1 cellular context compared by ENCODE assay signal in the genomic region with DNA sequence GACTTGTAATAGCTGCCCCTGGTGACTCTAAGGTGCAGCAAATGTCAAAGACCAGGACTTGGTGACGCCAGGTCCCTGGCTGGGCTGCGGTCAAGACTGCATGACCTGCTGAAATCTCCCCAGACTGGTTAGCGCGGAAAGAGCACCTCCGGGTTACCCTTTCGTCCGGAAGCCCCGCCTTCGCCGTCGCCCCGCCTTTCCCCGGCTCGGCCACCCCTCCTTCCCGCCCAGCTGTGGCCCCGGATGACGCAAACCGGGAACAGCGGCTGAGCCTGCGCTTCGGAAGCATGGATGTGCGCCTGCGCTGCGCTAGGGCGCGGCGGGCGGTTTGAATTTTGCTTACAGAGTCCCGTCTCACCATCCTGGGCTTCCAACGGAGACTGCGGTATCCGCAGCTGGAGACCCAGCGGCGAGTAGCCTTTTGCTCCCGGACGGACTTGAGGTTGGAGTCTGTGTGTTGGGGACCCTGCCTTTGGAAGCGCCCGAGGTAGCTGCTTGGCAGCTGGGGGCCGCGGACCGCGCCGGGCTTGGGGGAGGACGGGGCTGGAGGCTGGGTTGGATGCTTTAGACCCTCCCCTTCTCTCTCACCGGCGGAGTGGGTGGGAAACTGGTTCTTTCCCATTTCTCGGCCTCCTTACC.
A peak's percentile ranks its signal among the peaks of the same experiment; 100 is the strongest.
TF ChIP-seq lines count a peak whose summit lies in the region.

A gene with protein sequence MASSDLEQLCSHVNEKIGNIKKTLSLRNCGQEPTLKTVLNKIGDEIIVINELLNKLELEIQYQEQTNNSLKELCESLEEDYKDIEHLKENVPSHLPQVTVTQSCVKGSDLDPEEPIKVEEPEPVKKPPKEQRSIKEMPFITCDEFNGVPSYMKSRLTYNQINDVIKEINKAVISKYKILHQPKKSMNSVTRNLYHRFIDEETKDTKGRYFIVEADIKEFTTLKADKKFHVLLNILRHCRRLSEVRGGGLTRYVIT (plus strand): TSS at position 294 of the 639 bp plus-strand sequence. CDS start 785 bp downstream, outside the sequence.

TF ChIP-seq in H1, 55 proteins besides CTCF, POLR2A, EP300 and RAD21 (continued from another document):
- peak; percentile 63; the same call in 1 of the 2 replicates for TF ChIP-seq CREB1 (IDR thresholded peaks at IDR 0.05)
- peak; percentile 92 for TF ChIP-seq TAF1 (IDR thresholded peaks at IDR 0.05; ENCODE audit: low read depth, low read length)
- TF ChIP-seq POU5F1 (IDR thresholded peaks at IDR 0.05; ENCODE audit: low read depth, low read length), result no peak
- peak; percentile 67; the same call in 1 of the 2 replicates for TF ChIP-seq ATF3 (IDR thresholded peaks at IDR 0.05; ENCODE audit: insufficient read depth, low read depth, low read length)
- peak; percentile 78 for TF ChIP-seq NRF1 (IDR thresholded peaks at IDR 0.05; ENCODE audit: low read depth, low read length)
- no peak for TF ChIP-seq JUN (IDR thresholded peaks at IDR 0.05; ENCODE audit: low read depth, low read length)
- no peak for TF ChIP-seq RXRA (IDR thresholded peaks at IDR 0.05; ENCODE audit: insufficient read depth, low read depth, low read length)
- TF ChIP-seq EGR1 (IDR thresholded peaks at IDR 0.05; ENCODE audit: borderline replicate concordance, low read depth, low read length), result no peak
- TF ChIP-seq SIN3A (conservative IDR thresholded peaks at IDR 0.05 in 1 of 2, IDR thresholded peaks at IDR 0.05 in 1 of 2; ENCODE audit: low read depth in 1 of 2, low read length in 2 of 2), result no peak; a peak in 1 of 4 replicates
- TF ChIP-seq RFX5 (IDR thresholded peaks at IDR 0.05; ENCODE audit: borderline replicate concordance, low read depth, low read length), result no peak
- no peak for TF ChIP-seq SIRT6 (IDR thresholded peaks at IDR 0.05; ENCODE audit: low read length)
- TF ChIP-seq KDM5A (IDR thresholded peaks at IDR 0.05; ENCODE audit: low read length), result no peak
- TF ChIP-seq EZH2 (IDR thresholded peaks at IDR 0.05; ENCODE audit: low read depth, low read length, severe bottlenecking), result no peak
- TF ChIP-seq SRF (IDR thresholded peaks at IDR 0.05; ENCODE audit: low read depth, low read length), result no peak
- TF ChIP-seq ATF2 (IDR thresholded peaks at IDR 0.05; ENCODE audit: low read length), result no peak; the same call in 1 of the 2 replicates
- TF ChIP-seq JUND (IDR thresholded peaks at IDR 0.05; ENCODE audit: low read length), result peak; percentile 70; the same call in 1 of the 2 replicates
- TF ChIP-seq CHD2 (IDR thresholded peaks at IDR 0.05; ENCODE audit: low read length), result no peak
- no peak for TF ChIP-seq SIX5 (IDR thresholded peaks at IDR 0.05; ENCODE audit: low read depth, low read length)
- no peak for TF ChIP-seq TCF12 (IDR thresholded peaks at IDR 0.05; ENCODE audit: low read depth, low read length)
- peak; percentile 88 for TF ChIP-seq TBP (IDR thresholded peaks at IDR 0.05; ENCODE audit: low read depth, low read length)
- peak; percentile 86 for TF ChIP-seq PHF8 (conservative IDR thresholded peaks at IDR 0.05; ENCODE audit: low read depth, low read length)
- TF ChIP-seq KDM1A (IDR thresholded peaks at IDR 0.05; ENCODE audit: borderline replicate concordance, low read length), result no peak
- TF ChIP-seq BACH1 (IDR thresholded peaks at IDR 0.05; ENCODE audit: low read length), result no peak
- TF ChIP-seq HDAC2 (IDR thresholded peaks at IDR 0.05; ENCODE audit: borderline replicate concordance in 1 of 2, low read depth in 2 of 2, low read length in 2 of 2), result peak in 1 of 2 experiments; percentile 69; a peak in 1 of 4 replicates
- TF ChIP-seq YY1 (IDR thresholded peaks at IDR 0.05; ENCODE audit: low read depth, low read length), result peak; percentile 32; the same call in 1 of the 2 replicates
- no peak for TF ChIP-seq SUZ12 (IDR thresholded peaks at IDR 0.05; ENCODE audit: low read length)
- TF ChIP-seq POLR2AphosphoS5 (IDR thresholded peaks at IDR 0.05; ENCODE audit: low read depth, low read length), result peak; percentile 92
- TF ChIP-seq, protein P1, sequence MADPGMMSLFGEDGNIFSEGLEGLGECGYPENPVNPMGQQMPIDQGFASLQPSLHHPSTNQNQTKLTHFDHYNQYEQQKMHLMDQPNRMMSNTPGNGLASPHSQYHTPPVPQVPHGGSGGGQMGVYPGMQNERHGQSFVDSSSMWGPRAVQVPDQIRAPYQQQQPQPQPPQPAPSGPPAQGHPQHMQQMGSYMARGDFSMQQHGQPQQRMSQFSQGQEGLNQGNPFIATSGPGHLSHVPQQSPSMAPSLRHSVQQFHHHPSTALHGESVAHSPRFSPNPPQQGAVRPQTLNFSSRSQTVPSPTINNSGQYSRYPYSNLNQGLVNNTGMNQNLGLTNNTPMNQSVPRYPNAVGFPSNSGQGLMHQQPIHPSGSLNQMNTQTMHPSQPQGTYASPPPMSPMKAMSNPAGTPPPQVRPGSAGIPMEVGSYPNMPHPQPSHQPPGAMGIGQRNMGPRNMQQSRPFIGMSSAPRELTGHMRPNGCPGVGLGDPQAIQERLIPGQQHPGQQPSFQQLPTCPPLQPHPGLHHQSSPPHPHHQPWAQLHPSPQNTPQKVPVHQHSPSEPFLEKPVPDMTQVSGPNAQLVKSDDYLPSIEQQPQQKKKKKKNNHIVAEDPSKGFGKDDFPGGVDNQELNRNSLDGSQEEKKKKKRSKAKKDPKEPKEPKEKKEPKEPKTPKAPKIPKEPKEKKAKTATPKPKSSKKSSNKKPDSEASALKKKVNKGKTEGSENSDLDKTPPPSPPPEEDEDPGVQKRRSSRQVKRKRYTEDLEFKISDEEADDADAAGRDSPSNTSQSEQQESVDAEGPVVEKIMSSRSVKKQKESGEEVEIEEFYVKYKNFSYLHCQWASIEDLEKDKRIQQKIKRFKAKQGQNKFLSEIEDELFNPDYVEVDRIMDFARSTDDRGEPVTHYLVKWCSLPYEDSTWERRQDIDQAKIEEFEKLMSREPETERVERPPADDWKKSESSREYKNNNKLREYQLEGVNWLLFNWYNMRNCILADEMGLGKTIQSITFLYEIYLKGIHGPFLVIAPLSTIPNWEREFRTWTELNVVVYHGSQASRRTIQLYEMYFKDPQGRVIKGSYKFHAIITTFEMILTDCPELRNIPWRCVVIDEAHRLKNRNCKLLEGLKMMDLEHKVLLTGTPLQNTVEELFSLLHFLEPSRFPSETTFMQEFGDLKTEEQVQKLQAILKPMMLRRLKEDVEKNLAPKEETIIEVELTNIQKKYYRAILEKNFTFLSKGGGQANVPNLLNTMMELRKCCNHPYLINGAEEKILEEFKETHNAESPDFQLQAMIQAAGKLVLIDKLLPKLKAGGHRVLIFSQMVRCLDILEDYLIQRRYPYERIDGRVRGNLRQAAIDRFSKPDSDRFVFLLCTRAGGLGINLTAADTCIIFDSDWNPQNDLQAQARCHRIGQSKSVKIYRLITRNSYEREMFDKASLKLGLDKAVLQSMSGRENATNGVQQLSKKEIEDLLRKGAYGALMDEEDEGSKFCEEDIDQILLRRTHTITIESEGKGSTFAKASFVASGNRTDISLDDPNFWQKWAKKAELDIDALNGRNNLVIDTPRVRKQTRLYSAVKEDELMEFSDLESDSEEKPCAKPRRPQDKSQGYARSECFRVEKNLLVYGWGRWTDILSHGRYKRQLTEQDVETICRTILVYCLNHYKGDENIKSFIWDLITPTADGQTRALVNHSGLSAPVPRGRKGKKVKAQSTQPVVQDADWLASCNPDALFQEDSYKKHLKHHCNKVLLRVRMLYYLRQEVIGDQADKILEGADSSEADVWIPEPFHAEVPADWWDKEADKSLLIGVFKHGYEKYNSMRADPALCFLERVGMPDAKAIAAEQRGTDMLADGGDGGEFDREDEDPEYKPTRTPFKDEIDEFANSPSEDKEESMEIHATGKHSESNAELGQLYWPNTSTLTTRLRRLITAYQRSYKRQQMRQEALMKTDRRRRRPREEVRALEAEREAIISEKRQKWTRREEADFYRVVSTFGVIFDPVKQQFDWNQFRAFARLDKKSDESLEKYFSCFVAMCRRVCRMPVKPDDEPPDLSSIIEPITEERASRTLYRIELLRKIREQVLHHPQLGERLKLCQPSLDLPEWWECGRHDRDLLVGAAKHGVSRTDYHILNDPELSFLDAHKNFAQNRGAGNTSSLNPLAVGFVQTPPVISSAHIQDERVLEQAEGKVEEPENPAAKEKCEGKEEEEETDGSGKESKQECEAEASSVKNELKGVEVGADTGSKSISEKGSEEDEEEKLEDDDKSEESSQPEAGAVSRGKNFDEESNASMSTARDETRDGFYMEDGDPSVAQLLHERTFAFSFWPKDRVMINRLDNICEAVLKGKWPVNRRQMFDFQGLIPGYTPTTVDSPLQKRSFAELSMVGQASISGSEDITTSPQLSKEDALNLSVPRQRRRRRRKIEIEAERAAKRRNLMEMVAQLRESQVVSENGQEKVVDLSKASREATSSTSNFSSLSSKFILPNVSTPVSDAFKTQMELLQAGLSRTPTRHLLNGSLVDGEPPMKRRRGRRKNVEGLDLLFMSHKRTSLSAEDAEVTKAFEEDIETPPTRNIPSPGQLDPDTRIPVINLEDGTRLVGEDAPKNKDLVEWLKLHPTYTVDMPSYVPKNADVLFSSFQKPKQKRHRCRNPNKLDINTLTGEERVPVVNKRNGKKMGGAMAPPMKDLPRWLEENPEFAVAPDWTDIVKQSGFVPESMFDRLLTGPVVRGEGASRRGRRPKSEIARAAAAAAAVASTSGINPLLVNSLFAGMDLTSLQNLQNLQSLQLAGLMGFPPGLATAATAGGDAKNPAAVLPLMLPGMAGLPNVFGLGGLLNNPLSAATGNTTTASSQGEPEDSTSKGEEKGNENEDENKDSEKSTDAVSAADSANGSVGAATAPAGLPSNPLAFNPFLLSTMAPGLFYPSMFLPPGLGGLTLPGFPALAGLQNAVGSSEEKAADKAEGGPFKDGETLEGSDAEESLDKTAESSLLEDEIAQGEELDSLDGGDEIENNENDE (IDR thresholded peaks at IDR 0.05; ENCODE audit: insufficient replicate concordance, low read length), result no peak
- TF ChIP-seq GTF2F1 (IDR thresholded peaks at IDR 0.05; ENCODE audit: borderline replicate concordance, low read depth, low read length), result no peak
- TF ChIP-seq BRCA1 (IDR thresholded peaks at IDR 0.05; ENCODE audit: low read depth, low read length), result no peak
- no peak for TF ChIP-seq ZNF274 (IDR thresholded peaks at IDR 0.05; ENCODE audit: borderline replicate concordance, extremely low read depth, low read length)
- TF ChIP-seq RNF2 (IDR thresholded peaks at IDR 0.05; ENCODE audit: borderline replicate concordance, low read depth, low read length, missing control alignments, poor library complexity, severe bottlenecking), result no peak
- peak; percentile 86 for TF ChIP-seq ASH2L (IDR thresholded peaks at IDR 0.05; ENCODE audit: low read length)
- TF ChIP-seq KDM4A (IDR thresholded peaks at IDR 0.05; ENCODE audit: low read depth, low read length, severe bottlenecking), result peak; percentile 79
- no peak for TF ChIP-seq MAFK (IDR thresholded peaks at IDR 0.05; ENCODE audit: low read depth, low read length)
- TF ChIP-seq MAX (IDR thresholded peaks at IDR 0.05), result peak; percentile 34; the same call in 1 of the 2 replicates
- no peak for TF ChIP-seq GABPA (IDR thresholded peaks at IDR 0.05; ENCODE audit: borderline replicate concordance, insufficient read depth, low read length)
- no peak for TF ChIP-seq CTBP2 (IDR thresholded peaks at IDR 0.05; ENCODE audit: borderline replicate concordance, insufficient read depth, insufficient read length, low read length)
- peak; percentile 86 for TF ChIP-seq CEBPB (IDR thresholded peaks at IDR 0.05; ENCODE audit: low read depth, low read length)
- TF ChIP-seq RBBP5 (IDR thresholded peaks at IDR 0.05; ENCODE audit: borderline replicate concordance, low read depth, low read length), result peak; percentile 40; the same call in 1 of the 2 replicates
- TF ChIP-seq NANOG (IDR thresholded peaks at IDR 0.05; ENCODE audit: insufficient read depth, low read depth, low read length, poor library complexity, severe bottlenecking), result no peak
- TF ChIP-seq SAP30 (IDR thresholded peaks at IDR 0.05; ENCODE audit: insufficient read depth, insufficient replicate concordance, low read length), result peak; percentile 32
- no peak for TF ChIP-seq HDAC6 (IDR thresholded peaks at IDR 0.05; ENCODE audit: low read depth, low read length)
- no peak for TF ChIP-seq CBX5 (IDR thresholded peaks at IDR 0.05; ENCODE audit: low read depth, low read length)
- TF ChIP-seq, protein P2, sequence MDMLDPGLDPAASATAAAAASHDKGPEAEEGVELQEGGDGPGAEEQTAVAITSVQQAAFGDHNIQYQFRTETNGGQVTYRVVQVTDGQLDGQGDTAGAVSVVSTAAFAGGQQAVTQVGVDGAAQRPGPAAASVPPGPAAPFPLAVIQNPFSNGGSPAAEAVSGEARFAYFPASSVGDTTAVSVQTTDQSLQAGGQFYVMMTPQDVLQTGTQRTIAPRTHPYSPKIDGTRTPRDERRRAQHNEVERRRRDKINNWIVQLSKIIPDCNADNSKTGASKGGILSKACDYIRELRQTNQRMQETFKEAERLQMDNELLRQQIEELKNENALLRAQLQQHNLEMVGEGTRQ (IDR thresholded peaks at IDR 0.05; ENCODE audit: low read length), result no peak
